Comparison of ENCODE assay signal across 8 cellular contexts in genomic region chr14:50397461-50398196, GRCh38. TPM values are rescaled to one million over a fixed set of nuclear protein-coding genes. Genes with fewer than 3 reads are reported as not detected.
DNase-seq lines count a peak whose midpoint lies in the region; ATAC-seq and TF ChIP-seq lines count a peak whose summit lies in the region.

No MANE protein-coding gene starts in this region.

- peaks cover 22% of the 10 kb centered on the region for H3K27me3 Mint-ChIP-seq in activated T-helper 1 cell treated with anti-CD3 and anti-CD28 coated beads, Interleukin-12 subunit alpha, Interleukin-12 subunit beta, Interleukin-2, Interleukin-4 antibody, amounts not matched to agents 30 ng/mL and 10 ng/mL and 1 ng/mL, durations not matched to agents 14 hours and 24 hours and 36 hours (ENCODE audit: insufficient read depth)

- WGBS in heart left ventricle, 4 donors: 9 to 17% (median 11%) methylated on average over 9 of the region's 9 CpGs

- H3K9me3 Mint-ChIP-seq in activated T-helper 1 cell treated with anti-CD3 and anti-CD28 coated beads, Interleukin-12 subunit alpha, Interleukin-12 subunit beta, Interleukin-2, Interleukin-4 antibody, amounts not matched to agents 30 ng/mL and 10 ng/mL and 1 ng/mL, durations not matched to agents 14 hours and 24 hours and 36 hours: no peaks in the 10 kb centered on the region

- TF ChIP-seq CTCF in heart left ventricle (IDR thresholded peaks at IDR 0.05): no peak

- peak overlapping the region in 11 of 12 donors; percentile 56 to 92 (median 66) for H3K4me3 ChIP-seq in heart left ventricle

- ATAC-seq in heart left ventricle: peak in 3 of 4 donors; percentile 43 to 51 (median 44)
- peak; percentile 44 for ATAC-seq in sciatic nerve
- ATAC-seq in GM19452 (IDR thresholded peaks at IDR 0.05; ENCODE audit: unreplicated experiment): no peak

- peak overlapping the region in 10 of 12 donors; percentile 24 to 89 (median 62) for H3K27ac ChIP-seq in heart left ventricle

- H3K36me3 ChIP-seq in heart left ventricle: no peaks in the 10 kb centered on the region

- intact Hi-C loops in activated T-helper 1 cell treated with anti-CD3 and anti-CD28 coated beads, Interleukin-12 subunit alpha, Interleukin-12 subunit beta, Interleukin-2, Interleukin-4 antibody, amounts not matched to agents 30 ng/mL and 10 ng/mL and 1 ng/mL, durations not matched to agents 14 hours and 24 hours and 36 hours (cut with micrococcal nuclease): loop anchor here (1.0 to 2.0 kb wide), 4 partner anchors 35 to 124 kb away; partner anchors contain the start of genes DMAC2L and L2HGDH
- intact Hi-C loops in heart left ventricle (cut with DNase I) (loop anchor here in 6 of 10 donors (5.0 to 10.0 kb wide), 7 partner anchors 50 to 135 kb away; partner anchors contain the start of genes DMAC2L (in 1 of the 6), L2HGDH (in 1 of the 6) and MAP4K5 (in 1 of the 6)), sciatic nerve (cut with DNase I) (no loop called here)

- peak overlapping the region; percentile 79 for H3K4me3 Mint-ChIP-seq in activated T-helper 1 cell treated with anti-CD3 and anti-CD28 coated beads, Interleukin-12 subunit alpha, Interleukin-12 subunit beta, Interleukin-2, Interleukin-4 antibody, amounts not matched to agents 30 ng/mL and 10 ng/mL and 1 ng/mL, durations not matched to agents 14 hours and 24 hours and 36 hours

- TF ChIP-seq POLR2A in heart left ventricle (IDR thresholded peaks at IDR 0.05): no peak

- H3K36me3 Mint-ChIP-seq in activated T-helper 1 cell treated with anti-CD3 and anti-CD28 coated beads, Interleukin-12 subunit alpha, Interleukin-12 subunit beta, Interleukin-2, Interleukin-4 antibody, amounts not matched to agents 30 ng/mL and 10 ng/mL and 1 ng/mL, durations not matched to agents 14 hours and 24 hours and 36 hours (ENCODE audit: low read depth): peaks cover 6% of the 10 kb centered on the region

- peaks cover 14% of the 10 kb centered on the region for H3K4me1 Mint-ChIP-seq in activated T-helper 1 cell treated with anti-CD3 and anti-CD28 coated beads, Interleukin-12 subunit alpha, Interleukin-12 subunit beta, Interleukin-2, Interleukin-4 antibody, amounts not matched to agents 30 ng/mL and 10 ng/mL and 1 ng/mL, durations not matched to agents 14 hours and 24 hours and 36 hours (ENCODE audit: low read depth)

- DNase-seq in AG08396 (ENCODE audit: low spot score) (peak; percentile 7), HK-2 (ENCODE audit: unreplicated experiment) (peak; percentile 35), heart left ventricle (peak in 2 of 5 donors; percentile 29 to 44), sciatic nerve (ENCODE audit: low spot score) (no peak), mucosa of gallbladder (ENCODE audit: low spot score) (no peak), NCI-H2081 treated with DMSO at 0.1 percent for 48 hours (lab: John Stamatoyannopoulos, UW) (no peak)
- no peak for DNase-seq in activated T-helper 1 cell treated with anti-CD3 and anti-CD28 coated beads, Interleukin-12 subunit alpha, Interleukin-12 subunit beta, Interleukin-2, Interleukin-4 antibody, amounts not matched to agents 30 ng/mL and 10 ng/mL and 1 ng/mL, durations not matched to agents 14 hours and 24 hours and 36 hours (ENCODE audit: low spot score)

- peak overlapping the region; percentile 49 for H3K27ac Mint-ChIP-seq in activated T-helper 1 cell treated with anti-CD3 and anti-CD28 coated beads, Interleukin-12 subunit alpha, Interleukin-12 subunit beta, Interleukin-2, Interleukin-4 antibody, amounts not matched to agents 30 ng/mL and 10 ng/mL and 1 ng/mL, durations not matched to agents 14 hours and 24 hours and 36 hours

- no peaks in the 10 kb centered on the region for H3K9me3 ChIP-seq in heart left ventricle

- H3K27me3 ChIP-seq in heart left ventricle: no peaks in the 10 kb centered on the region

- H3K4me1 ChIP-seq in heart left ventricle: peaks cover 3 to 26% (median 9%) of the 10 kb centered on the region in 12 donors

RNA-seq across cellular contexts. Expression of gene CDKL1, which starts 0.9 kb away (rescaled TPM):
- 2.4 and 2.5 TPM in 2 replicates for total RNA-seq in activated T-helper 1 cell treated with anti-CD3 and anti-CD28 coated beads, Interleukin-12 subunit alpha, Interleukin-12 subunit beta, Interleukin-2, Interleukin-4 antibody, amounts not matched to agents 30 ng/mL and 10 ng/mL and 1 ng/mL, durations not matched to agents 14 hours and 24 hours and 36 hours
- total RNA-seq in heart left ventricle: 1 to 10 TPM; 1.7 to 7.0 (median 2.6) TPM
- 1 to 10 TPM in 1 of 2 donors, under 1 TPM in 1; 0.34 to 2.1 TPM for polyA plus RNA-seq in heart left ventricle
- 15.8 TPM for total RNA-seq in sciatic nerve
- total RNA-seq in mucosa of gallbladder: 9.4 TPM

Comparison
In these comparisons a context has a peak if more than half of its experiments do, and no peak if none do; other contexts are left out.
1. DNase-seq: peak in AG08396 (single experiment) and HK-2 (single experiment); none in activated T-helper 1 cell treated with anti-CD3 and anti-CD28 coated beads, Interleukin-12 subunit alpha, Interleukin-12 subunit beta, Interleukin-2, Interleukin-4 antibody, amounts not matched to agents 30 ng/mL and 10 ng/mL and 1 ng/mL, durations not matched to agents 14 hours and 24 hours and 36 hours (single experiment), sciatic nerve (single experiment), mucosa of gallbladder (single experiment) and NCI-H2081 treated with DMSO at 0.1 percent for 48 hours (single experiment).